Comparison of ENCODE assay signal across 24 cellular contexts in genomic region chr19:33805313-33805712, GRCh38. TPM values are rescaled to one million over a fixed set of nuclear protein-coding genes. Genes with fewer than 3 reads are reported as not detected.
"Had no signal": no experiment of that assay in that cellular context is flagged by ENCODE, and none has a peak within 500 bp of the region (broad histone marks: within the 10 kb centered on the region; RNA-seq: fewer than 3 reads in every experiment).

No MANE protein-coding gene starts in this region.

- FAIRE-seq: keratinocyte had no signal

- H3K36me3 ChIP-seq: gastrocnemius medialis, neutrophil, uterus had no signal

- H3K4me1 ChIP-seq: gastrocnemius medialis, lower lobe of right lung, psoas muscle, uterus had no signal

- H3K9me3 ChIP-seq: gastrocnemius medialis, heart right ventricle, left ventricle myocardium inferior, lower lobe of right lung, neutrophil, psoas muscle, thyroid gland, upper lobe of left lung, uterus had no signal

- H3K4me3 ChIP-seq: dorsolateral prefrontal cortex, gastrocnemius medialis, heart right ventricle, left ventricle myocardium inferior, lower lobe of right lung, psoas muscle, thyroid gland, upper lobe of left lung, uterus had no signal

- DNase-seq: cortex of kidney; dorsolateral prefrontal cortex; effector CD8-positive, alpha-beta T cell; gastrocnemius medialis; heart right ventricle; hypothalamus; immature natural killer cell; left cardiac atrium; left ventricle myocardium inferior; lower lobe of right lung; mesenchymal stem cell; midbrain; naive thymus-derived CD4-positive, alpha-beta T cell; nephron progenitor cell; retina; stimulated activated CD4-positive, alpha-beta T cell treated with anti-CD3 and anti-CD28 coated beads, Interleukin-2, amount 100 ng/mL, for 24 hours; stimulated activated CD4-positive, alpha-beta T cell treated with anti-CD3 and anti-CD28 coated beads, Interleukin-4, amount 100 ng/mL, for 4 hours; stimulated activated naive B cell treated with anti-CD40 and anti-IgM and Interleukin-4, amounts not matched to agents 10 μg/mL and 1 μg/mL and 100 μg/mL, for 72 hours; thyroid gland; upper lobe of left lung; uterus had no signal

- H3K27ac ChIP-seq: gastrocnemius medialis, lower lobe of right lung, neutrophil, psoas muscle had no signal

- H3K27me3 ChIP-seq: dorsolateral prefrontal cortex, gastrocnemius medialis, heart right ventricle, neutrophil, thyroid gland, upper lobe of left lung, uterus had no signal

- ATAC-seq: gastrocnemius medialis; left cardiac atrium; lower lobe of right lung; naive thymus-derived CD4-positive, alpha-beta T cell; stimulated activated naive B cell treated with anti-CD40 and anti-IgM and Interleukin-4, amounts not matched to agents 10 μg/mL and 1 μg/mL and 100 μg/mL, for 72 hours had no signal

RNA-seq across cellular contexts. Expression of gene KCTD15, which starts 8.6 kb away (rescaled TPM):
- polyA plus RNA-seq: immature natural killer cell; naive thymus-derived CD4-positive, alpha-beta T cell had no signal
